ENCODE assay signal across 21 cellular contexts in the genomic region with DNA sequence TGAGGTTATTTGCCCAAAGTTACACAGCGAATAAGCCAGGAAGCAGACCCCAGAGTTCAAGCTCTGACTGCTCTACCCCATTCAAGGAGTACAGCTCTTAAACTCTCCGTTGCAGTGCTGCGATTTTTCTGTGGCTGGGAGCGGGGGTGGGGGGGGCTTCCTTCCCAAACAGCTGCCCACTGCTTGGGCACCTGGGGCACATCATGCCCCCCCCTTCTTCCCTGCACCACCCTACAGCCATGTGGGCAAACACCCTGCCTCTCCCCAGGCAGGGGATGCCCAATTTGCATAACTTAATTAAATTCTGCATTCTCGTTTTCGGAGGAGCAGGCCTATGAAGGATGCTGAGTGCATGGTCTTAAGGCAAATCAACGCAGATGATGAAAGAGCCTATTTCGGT.
"Had no signal": no experiment of that assay in that cellular context is flagged by ENCODE, and none has a peak within 500 bp of the region (broad histone marks: within the 10 kb centered on the region; RNA-seq: fewer than 3 reads in every experiment).

No MANE protein-coding gene starts in this region.

- H3K4me1 ChIP-seq: adrenal gland, breast epithelium, Peyer's patch, SJCRH30 had no signal

- H3K9me3 ChIP-seq: adrenal gland, breast epithelium, Peyer's patch, SJCRH30, SK-N-SH had no signal

- H3K9me3 Mint-ChIP-seq: activated CD4-positive, alpha-beta T cell treated with anti-CD3 and anti-CD28 coated beads, Interleukin-2, amount 10 ng/mL, durations not matched to agents 7 days and 5 days; activated CD8-positive, alpha-beta T cell treated with anti-CD3 and anti-CD28 coated beads for 36 hours; activated naive CD8-positive, alpha-beta T cell treated with anti-CD3 and anti-CD28 coated beads, Interleukin-2, amount 10 ng/mL, durations not matched to agents 7 days and 5 days had no signal

- H3K36me3 Mint-ChIP-seq: activated naive CD8-positive, alpha-beta T cell treated with anti-CD3 and anti-CD28 coated beads, Interleukin-2, amount 10 ng/mL, durations not matched to agents 7 days and 5 days had no signal

- H3K9ac ChIP-seq: KMS-11, SK-N-SH had no signal

- H3K4me1 Mint-ChIP-seq: activated CD4-positive, alpha-beta T cell treated with anti-CD3 and anti-CD28 coated beads, Interleukin-2, amount 10 ng/mL, durations not matched to agents 7 days and 5 days; activated naive CD8-positive, alpha-beta T cell treated with anti-CD3 and anti-CD28 coated beads, Interleukin-2, amount 10 ng/mL, durations not matched to agents 7 days and 5 days had no signal

- H3K4me3 ChIP-seq: adrenal gland, breast epithelium, Peyer's patch, SJCRH30 had no signal

- H3K27ac ChIP-seq: adrenal gland, breast epithelium, KMS-11, Peyer's patch, RWPE1, SJCRH30, VCaP had no signal

- H3K27me3 ChIP-seq: adrenal gland, breast epithelium, Peyer's patch, SJCRH30 had no signal

- DNase-seq: activated CD4-positive, alpha-beta T cell treated with anti-CD3 and anti-CD28 coated beads, Interleukin-2, amount 10 ng/mL, durations not matched to agents 7 days and 5 days; activated CD4-positive, CD25-positive, alpha-beta regulatory T cell; activated CD8-positive, alpha-beta memory T cell treated with anti-CD3 and anti-CD28 coated beads, Interleukin-2, amount 50 U/mL, for 48 hours; activated CD8-positive, alpha-beta T cell treated with anti-CD3 and anti-CD28 coated beads for 36 hours; activated naive CD4-positive, alpha-beta T cell treated with anti-CD3 and anti-CD28 coated beads, Interleukin-2, amount 50 U/mL, for 16 hours; activated naive CD8-positive, alpha-beta T cell treated with anti-CD3 and anti-CD28 coated beads, Interleukin-2, amount 10 ng/mL, durations not matched to agents 7 days and 5 days; activated T-cell treated with anti-CD3 and anti-CD28 coated beads, Interleukin-2, amount 50 U/mL, for 1 hour; NCI-H1694; NCI-H2107; NCI-H2171 treated with DMSO at 0.1 percent for 48 hours; NK-92 treated with Interleukin-12 subunit alpha and Interleukin-12 subunit beta, amount 100 ng/mL, for 24 hours; Peyer's patch; Right ventricle myocardium superior; SJCRH30; SK-N-SH; T-helper 1 cell had no signal

- H3K27ac Mint-ChIP-seq: activated CD4-positive, alpha-beta T cell treated with anti-CD3 and anti-CD28 coated beads, Interleukin-2, amount 10 ng/mL, durations not matched to agents 7 days and 5 days; activated CD8-positive, alpha-beta T cell treated with anti-CD3 and anti-CD28 coated beads for 36 hours; activated naive CD8-positive, alpha-beta T cell treated with anti-CD3 and anti-CD28 coated beads, Interleukin-2, amount 10 ng/mL, durations not matched to agents 7 days and 5 days had no signal

- H3K36me3 ChIP-seq: adrenal gland, breast epithelium, Peyer's patch, SJCRH30 had no signal

- H3K4me3 Mint-ChIP-seq: activated CD4-positive, alpha-beta T cell treated with anti-CD3 and anti-CD28 coated beads, Interleukin-2, amount 10 ng/mL, durations not matched to agents 7 days and 5 days; activated CD8-positive, alpha-beta T cell treated with anti-CD3 and anti-CD28 coated beads for 36 hours; activated naive CD8-positive, alpha-beta T cell treated with anti-CD3 and anti-CD28 coated beads, Interleukin-2, amount 10 ng/mL, durations not matched to agents 7 days and 5 days had no signal
